3 cellular contexts compared by ENCODE assay signal in the genomic region with DNA sequence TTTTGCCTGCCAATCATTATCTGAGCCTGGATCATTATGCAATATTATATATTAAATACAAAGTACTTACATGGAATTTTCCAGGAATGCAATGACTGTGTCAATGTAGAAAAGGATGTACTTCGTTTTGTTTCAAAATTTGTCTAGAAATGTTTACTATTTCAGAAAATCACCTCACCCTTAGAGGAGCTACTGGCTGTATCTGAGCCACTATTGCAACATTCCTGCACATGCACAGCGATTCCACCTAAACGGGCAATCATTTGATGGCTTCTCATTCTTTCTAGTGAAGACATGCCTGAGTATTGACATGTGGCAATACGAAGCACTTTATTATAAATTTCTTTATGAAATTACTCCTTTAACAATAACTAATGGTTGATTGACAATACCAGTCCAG.
"Had no signal": no experiment of that assay in that cellular context is flagged by ENCODE, and none has a peak within 500 bp of the region (broad histone marks: within the 10 kb centered on the region; RNA-seq: fewer than 3 reads in every experiment).

No MANE protein-coding gene starts in this region.

- DNase-seq: GDM1, GF-D8 had no signal

- H3K4me3 ChIP-seq: GM12878 had no signal

- ATAC-seq: GM12878 had no signal
